ENCODE assay signal across 8 cellular contexts in genomic region chr21:25934771-25935224, GRCh38.
DNase-seq lines count a peak whose midpoint lies in the region; ATAC-seq and TF ChIP-seq lines count a peak whose summit lies in the region.

No MANE protein-coding gene starts in this region.

- 61 to 62% methylated on average over 4 of the region's 4 CpGs for WGBS in tibial nerve, 2 donors

- H3K4me1 ChIP-seq in ACC112 (ENCODE audit: control insufficient read depth, insufficient read depth, low read length, unreplicated experiment) (peaks cover 44% of the 10 kb centered on the region), tibial nerve (peaks cover 0 to 62% (median 2%) of the 10 kb centered on the region in 4 donors)
- H3K4me1 ChIP-seq in CD4-positive, alpha-beta memory T cell (ENCODE audit: insufficient read depth, low read length), result no peaks in the 10 kb centered on the region

- no peaks in the 10 kb centered on the region for H3K27me3 ChIP-seq in ACC112 (ENCODE audit: insufficient read depth, low read length)
- no peaks in the 10 kb centered on the region for H3K27me3 ChIP-seq in tibial nerve
- H3K27me3 ChIP-seq in CD4-positive, alpha-beta memory T cell (ENCODE audit: insufficient read depth, low read length), result no peaks in the 10 kb centered on the region

- peak overlapping the region in 1 of 7 donors; percentile 57 for H3K27ac Mint-ChIP-seq in CD4-positive, alpha-beta memory T cell

- DNase-seq in amniotic epithelial cell (ENCODE audit: low read depth), result peak; percentile 93
- peak; percentile 99 for DNase-seq in iris pigment epithelial cell (ENCODE audit: low read depth)
- DNase-seq in tibial nerve (ENCODE audit: low spot score in 2 of 2), result peak; percentile 43 to 71
- no peak for DNase-seq in CD4-positive, alpha-beta memory T cell
- DNase-seq in NCI-H1105 treated with DMSO at 0.1 percent for 48 hours (lab: John Stamatoyannopoulos, UW), result no peak
- no peak for DNase-seq in central memory CD4-positive, alpha-beta T cell

- H3K36me3 ChIP-seq in ACC112 (ENCODE audit: insufficient read depth, low read length), result no peaks in the 10 kb centered on the region
- no peaks in the 10 kb centered on the region for H3K36me3 ChIP-seq in tibial nerve
- H3K36me3 ChIP-seq in CD4-positive, alpha-beta memory T cell (ENCODE audit: insufficient read depth, low read length), result no peaks in the 10 kb centered on the region

- peak; percentile 10 to 75 for TF ChIP-seq EP300 in tibial nerve (IDR thresholded peaks at IDR 0.05)

- H3K4me3 ChIP-seq in ACC112 (ENCODE audit: low read depth, low read length) (no peak overlapping the region), tibial nerve (no peak overlapping the region)
- no peak overlapping the region for H3K4me3 ChIP-seq in CD4-positive, alpha-beta memory T cell (ENCODE audit: low read length in 2 of 2)

- CTCF ChIA-PET in CD4-positive, alpha-beta memory T cell (lab: Charles Lee; ENCODE audit: partially characterized antibody), result interaction anchor here (1.1 kb wide), 1 partner anchor 39 kb away, joined by 3 read pairs; no protein-coding TSS in a partner anchor

- H3K36me3 Mint-ChIP-seq in CD4-positive, alpha-beta memory T cell, result peaks cover 2 to 3% of the 10 kb centered on the region in 2 donors

- no peaks in the 10 kb centered on the region for H3K79me2 ChIP-seq in ACC112 (ENCODE audit: control insufficient read depth, insufficient read depth, low read length, unreplicated experiment)

- no peaks in the 10 kb centered on the region for H3K9me3 Mint-ChIP-seq in CD4-positive, alpha-beta memory T cell

- H3K9me3 ChIP-seq in tibial nerve, result no peaks in the 10 kb centered on the region
- no peaks in the 10 kb centered on the region for H3K9me3 ChIP-seq in CD4-positive, alpha-beta memory T cell (ENCODE audit: control insufficient read depth in 1 of 2, low read length in 2 of 2)

- H2AFZ ChIP-seq in ACC112 (ENCODE audit: low read length, unreplicated experiment), result no peak overlapping the region

- no peaks in the 10 kb centered on the region for H3K27me3 Mint-ChIP-seq in CD4-positive, alpha-beta memory T cell

- H3K4me1 Mint-ChIP-seq in CD4-positive, alpha-beta memory T cell, result no peaks in the 10 kb centered on the region

- TF ChIP-seq CTCF in tibial nerve (IDR thresholded peaks at IDR 0.05), result no peak

- TF ChIP-seq POLR2A in tibial nerve (IDR thresholded peaks at IDR 0.05), result no peak

- peak; percentile 58 for ATAC-seq in HG03108 (IDR thresholded peaks at IDR 0.05; ENCODE audit: unreplicated experiment)

- peak overlapping the region; percentile 78 for H3K27ac ChIP-seq in ACC112 (ENCODE audit: low read depth, low read length)
- H3K27ac ChIP-seq in tibial nerve, result peak overlapping the region in 2 of 4 donors; percentile 47 to 65
- no peak overlapping the region for H3K27ac ChIP-seq in CD4-positive, alpha-beta memory T cell (ENCODE audit: low read depth, low read length)

- POLR2A ChIA-PET in CD4-positive, alpha-beta memory T cell (lab: Charles Lee; ENCODE audit: partially characterized antibody), result no interaction called here

- H3K4me3 Mint-ChIP-seq in CD4-positive, alpha-beta memory T cell, result no peak overlapping the region

- intact Hi-C loops in CD4-positive, alpha-beta memory T cell (cut with micrococcal nuclease), result no loop called here

Comparison
In these comparisons a context has a peak if more than half of its experiments do, and no peak if none do; other contexts are left out.
1. DNase-seq: peak in amniotic epithelial cell (single experiment), iris pigment epithelial cell (single experiment) and tibial nerve (2 of 2); none in CD4-positive, alpha-beta memory T cell (0 of 5), NCI-H1105 treated with DMSO at 0.1 percent for 48 hours (single experiment) and central memory CD4-positive, alpha-beta T cell (single experiment).